ENCODE assay signal across 1 cellular context in genomic region chr4:137531951-137532868, GRCh38.
TF ChIP-seq lines count a peak whose summit lies in the region.

Gene PCDH18, minus strand, starts transcription at chr4:137532494. Its CDS starts 406 bp downstream, at chr4:137532088.

TF ChIP-seq in IMR-90, 13 proteins besides CTCF, POLR2A, EP300 and RAD21 (continued from another document):
- TF ChIP-seq, protein P1, sequence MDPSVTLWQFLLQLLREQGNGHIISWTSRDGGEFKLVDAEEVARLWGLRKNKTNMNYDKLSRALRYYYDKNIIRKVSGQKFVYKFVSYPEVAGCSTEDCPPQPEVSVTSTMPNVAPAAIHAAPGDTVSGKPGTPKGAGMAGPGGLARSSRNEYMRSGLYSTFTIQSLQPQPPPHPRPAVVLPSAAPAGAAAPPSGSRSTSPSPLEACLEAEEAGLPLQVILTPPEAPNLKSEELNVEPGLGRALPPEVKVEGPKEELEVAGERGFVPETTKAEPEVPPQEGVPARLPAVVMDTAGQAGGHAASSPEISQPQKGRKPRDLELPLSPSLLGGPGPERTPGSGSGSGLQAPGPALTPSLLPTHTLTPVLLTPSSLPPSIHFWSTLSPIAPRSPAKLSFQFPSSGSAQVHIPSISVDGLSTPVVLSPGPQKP (IDR thresholded peaks at IDR 0.05; ENCODE audit: borderline replicate concordance, low read depth, low read length): no peak
- TF ChIP-seq MXI1 (IDR thresholded peaks at IDR 0.05; ENCODE audit: borderline replicate concordance, low read depth, low read length): peak; percentile 26; the same call in 1 of the 2 replicates
